Comparison of ENCODE assay signal across 8 cellular contexts in genomic region chr12:120228291-120229070, GRCh38. TPM values are rescaled to one million over a fixed set of nuclear protein-coding genes. Genes with fewer than 3 reads are reported as not detected.
DNase-seq lines count a peak whose midpoint lies in the region; ATAC-seq and TF ChIP-seq lines count a peak whose summit lies in the region.

No MANE protein-coding gene starts in this region.

- peak; percentile 97 to 99 for DNase-seq in Caco-2
- DNase-seq in MM.1S, result peak; percentile 62
- peak; percentile 89 for DNase-seq in activated gamma-delta T cell treated with Interleukin-2 at 50 U/mL for 16 hours
- DNase-seq in foreskin fibroblast, result peak; percentile 68 to 91
- peak; percentile 88 for DNase-seq in neural crest cell (ENCODE audit: low read depth, low spot score)
- DNase-seq in stomach, result peak; percentile 90

- H3K27me3 ChIP-seq in Caco-2 (replicated peaks; ENCODE audit: control insufficient read depth, insufficient read depth, low read length) (no peaks in the 10 kb centered on the region), MM.1S (replicated peaks; ENCODE audit: insufficient read depth, low read length) (no peaks in the 10 kb centered on the region), stomach (no peaks in the 10 kb centered on the region)

- BruUV-seq in Caco-2 (replicated peaks; lab: Mats Ljungman, UMichigan), result no TSS peak

- H3K27ac ChIP-seq in MM.1S (ENCODE audit: low read length) (no peak overlapping the region), stomach (peak overlapping the region; percentile 32 to 92 (median 88))

- CTCF ChIA-PET in Caco-2 (lab: Charles Lee), result interaction anchor here (0.5 to 6.1 kb wide), 33 partner anchors 9 to 1068 kb away, joined by 3 to 229 read pairs (median 5); partner anchors contain the start of genes CAMKK2, PXN, RAB35 and RNU4-1

- H3K9me3 ChIP-seq in Caco-2 (no peaks in the 10 kb centered on the region), MM.1S (replicated peaks; ENCODE audit: insufficient read depth, low read length) (no peaks in the 10 kb centered on the region), stomach (no peaks in the 10 kb centered on the region)

- WGBS in stomach, 5 donors, result 14 to 17% (median 15%) methylated on average over 16 to 23 of the region's 23 CpGs

- no peak overlapping the region for H3K9ac ChIP-seq in MM.1S (ENCODE audit: low read length)

- H4K20me1 ChIP-seq in MM.1S (ENCODE audit: insufficient read depth, low read length), result no peaks in the 10 kb centered on the region

- intact Hi-C loops in Caco-2 (cut with micrococcal nuclease; ENCODE audit: unreplicated experiment), result loop anchor here (1.0 to 2.0 kb wide), 4 partner anchors 20 to 63 kb away; partner anchors contain the start of genes PXN, RNU4-2 and RPLP0
- intact Hi-C loops in stomach (cut with DNase I; ENCODE audit: low total_unique reads), result loop anchor here (2.0 kb wide), 1 partner anchor 38 kb away; no protein-coding TSS in a partner anchor

- TF ChIP-seq EP300 in stomach (IDR thresholded peaks at IDR 0.05), result no peak

- peaks cover 5% of the 10 kb centered on the region; the same call in 1 of the 2 replicates for H3K79me2 ChIP-seq in MM.1S (ENCODE audit: low read length)

- peaks cover 43% of the 10 kb centered on the region for H3K4me1 Mint-ChIP-seq in Caco-2 (ENCODE audit: low read depth, unreplicated experiment)
- H3K4me1 Mint-ChIP-seq in neural crest cell, result peaks cover 68% of the 10 kb centered on the region

- ATAC-seq in GM21737 (IDR thresholded peaks at IDR 0.05; ENCODE audit: unreplicated experiment), result peak; percentile 51

- H3K36me3 Mint-ChIP-seq in Caco-2 (ENCODE audit: insufficient read depth, unreplicated experiment) (peaks cover 88% of the 10 kb centered on the region), neural crest cell (ENCODE audit: low read depth) (no peaks in the 10 kb centered on the region)

- TF ChIP-seq POLR2A in Raji (IDR thresholded peaks at IDR 0.05; ENCODE audit: insufficient read depth, low read depth, low read length), result peak; percentile 47; the same call in 1 of the 2 replicates
- no peak for TF ChIP-seq POLR2A in stomach (IDR thresholded peaks at IDR 0.05)

- H3K36me3 ChIP-seq in Caco-2 (ENCODE audit: control insufficient read depth, insufficient read depth, low read length) (no peaks in the 10 kb centered on the region), MM.1S (replicated peaks; ENCODE audit: insufficient read depth, low read length) (no peaks in the 10 kb centered on the region), stomach (peaks cover 7 to 17% (median 10%) of the 10 kb centered on the region in 4 donors)

- peaks cover 78% of the 10 kb centered on the region for H3K4me1 ChIP-seq in Caco-2
- peaks cover 9% of the 10 kb centered on the region for H3K4me1 ChIP-seq in MM.1S (ENCODE audit: low read length)
- peaks cover 96 to 100% (median 97%) of the 10 kb centered on the region in 4 donors for H3K4me1 ChIP-seq in stomach

- H3K4me3 ChIP-seq in Caco-2 (ENCODE audit: low read depth, low read length), result peak overlapping the region; percentile 34
- H3K4me3 ChIP-seq in MM.1S (ENCODE audit: low read length), result no peak overlapping the region
- peak overlapping the region in 1 of 2 donors; percentile 10 for H3K4me3 ChIP-seq in foreskin fibroblast (ENCODE audit: low read depth in 1 of 2, low read length in 2 of 2)
- H3K4me3 ChIP-seq in stomach, result peak overlapping the region in 3 of 4 donors; percentile 12 to 28 (median 26)

- TF ChIP-seq CTCF in Caco-2 (IDR thresholded peaks at IDR 0.05; ENCODE audit: insufficient read depth in 1 of 2, low read depth in 1 of 2, low read length in 1 of 2, severe bottlenecking in 1 of 2, unreplicated experiment in 1 of 2), result peak; percentile 84 to 94
- TF ChIP-seq CTCF in MM.1S (IDR thresholded peaks at IDR 0.05; ENCODE audit: low read length), result peak; percentile 71
- TF ChIP-seq CTCF in foreskin fibroblast (IDR thresholded peaks at IDR 0.05; ENCODE audit: low read depth, low read length), result peak; percentile 97
- peak; percentile 86 for TF ChIP-seq CTCF in neural crest cell (conservative IDR thresholded peaks at IDR 0.05)
- TF ChIP-seq CTCF in stomach (IDR thresholded peaks at IDR 0.05), result peak in 6 of 7 experiments; percentile 56 to 99 (median 90)

- H2AFZ ChIP-seq in MM.1S (ENCODE audit: low read length), result 0 out of 2 replicates have a peak overlapping the region, but pooled peaks have one; percentile 31

- H3K4me3 Mint-ChIP-seq in Caco-2 (ENCODE audit: unreplicated experiment) (peak overlapping the region; percentile 67), neural crest cell (peak overlapping the region; percentile 65)

- no peaks in the 10 kb centered on the region for H3K9me2 ChIP-seq in MM.1S (replicated peaks; ENCODE audit: insufficient read depth, low read length)

- POLR2A ChIA-PET in Caco-2 (lab: Charles Lee), result interaction anchor here (0.5 to 6.7 kb wide), 19 partner anchors 12 to 159 kb away, joined by 3 to 297 read pairs (median 5); partner anchors contain the start of genes PXN, RNU4-1, RNU4-2 and RPLP0

- no peaks in the 10 kb centered on the region for H3K9me3 Mint-ChIP-seq in Caco-2 (ENCODE audit: unreplicated experiment)
- no peaks in the 10 kb centered on the region for H3K9me3 Mint-ChIP-seq in neural crest cell

- H3K4me2 ChIP-seq in MM.1S (ENCODE audit: low read depth, low read length), result peak overlapping the region; percentile 18; the same call in 1 of the 2 replicates

- H3K27me3 Mint-ChIP-seq in Caco-2 (ENCODE audit: insufficient read depth, unreplicated experiment), result no peaks in the 10 kb centered on the region
- H3K27me3 Mint-ChIP-seq in neural crest cell (ENCODE audit: low read depth), result no peaks in the 10 kb centered on the region

- peaks cover 7% of the 10 kb centered on the region; the same call in 1 of the 2 replicates for H3F3A ChIP-seq in MM.1S (ENCODE audit: insufficient read depth, low read length)

- peak overlapping the region; percentile 84 for H3K27ac Mint-ChIP-seq in Caco-2 (ENCODE audit: unreplicated experiment)
- H3K27ac Mint-ChIP-seq in neural crest cell (ENCODE audit: unreplicated experiment), result peak overlapping the region; percentile 89

RNA-seq across cellular contexts. Expression of gene RPLP0, which starts 27.6 kb away (rescaled TPM):
- total RNA-seq in Caco-2 (2022) (2,379 and 2,383 TPM in 2 replicates), neural crest cell (2,997 and 3,023 TPM in 2 replicates), stomach (1,000 to 10,000 TPM; 1,405 to 2,743 (median 1,647) TPM)
- 1,000 to 10,000 TPM; 3,548 to 5,463 (median 4,617) TPM for polyA plus RNA-seq in stomach

RNA-seq across cellular contexts. Expression of gene GCN1, which starts 34.0 kb away (rescaled TPM):
- total RNA-seq in Caco-2 (2022), result 154 and 171 TPM in 2 replicates
- 108 and 114 TPM in 2 replicates for total RNA-seq in neural crest cell
- 100 to 1,000 TPM in 4 of 5 donors, 10 to 100 TPM in 1; 84.0 to 226 (median 130) TPM for total RNA-seq in stomach
- polyA plus RNA-seq in stomach, result 10 to 100 TPM in 2 of 3 donors, 1 to 10 TPM in 1; 8.7 to 14.5 (median 14.1) TPM

RNA-seq across cellular contexts. Expression of gene PXN, which starts 37.0 kb away (rescaled TPM):
- 150 and 162 TPM in 2 replicates for total RNA-seq in Caco-2 (2022)
- 54.5 and 61.5 TPM in 2 replicates for total RNA-seq in neural crest cell
- 100 to 1,000 TPM in 1 of 5 donors, 10 to 100 TPM in 4; 39.7 to 129 (median 58.9) TPM for total RNA-seq in stomach
- polyA plus RNA-seq in stomach, result 10 to 100 TPM; 27.2 to 46.7 (median 33.6) TPM
